In the genomic region with DNA sequence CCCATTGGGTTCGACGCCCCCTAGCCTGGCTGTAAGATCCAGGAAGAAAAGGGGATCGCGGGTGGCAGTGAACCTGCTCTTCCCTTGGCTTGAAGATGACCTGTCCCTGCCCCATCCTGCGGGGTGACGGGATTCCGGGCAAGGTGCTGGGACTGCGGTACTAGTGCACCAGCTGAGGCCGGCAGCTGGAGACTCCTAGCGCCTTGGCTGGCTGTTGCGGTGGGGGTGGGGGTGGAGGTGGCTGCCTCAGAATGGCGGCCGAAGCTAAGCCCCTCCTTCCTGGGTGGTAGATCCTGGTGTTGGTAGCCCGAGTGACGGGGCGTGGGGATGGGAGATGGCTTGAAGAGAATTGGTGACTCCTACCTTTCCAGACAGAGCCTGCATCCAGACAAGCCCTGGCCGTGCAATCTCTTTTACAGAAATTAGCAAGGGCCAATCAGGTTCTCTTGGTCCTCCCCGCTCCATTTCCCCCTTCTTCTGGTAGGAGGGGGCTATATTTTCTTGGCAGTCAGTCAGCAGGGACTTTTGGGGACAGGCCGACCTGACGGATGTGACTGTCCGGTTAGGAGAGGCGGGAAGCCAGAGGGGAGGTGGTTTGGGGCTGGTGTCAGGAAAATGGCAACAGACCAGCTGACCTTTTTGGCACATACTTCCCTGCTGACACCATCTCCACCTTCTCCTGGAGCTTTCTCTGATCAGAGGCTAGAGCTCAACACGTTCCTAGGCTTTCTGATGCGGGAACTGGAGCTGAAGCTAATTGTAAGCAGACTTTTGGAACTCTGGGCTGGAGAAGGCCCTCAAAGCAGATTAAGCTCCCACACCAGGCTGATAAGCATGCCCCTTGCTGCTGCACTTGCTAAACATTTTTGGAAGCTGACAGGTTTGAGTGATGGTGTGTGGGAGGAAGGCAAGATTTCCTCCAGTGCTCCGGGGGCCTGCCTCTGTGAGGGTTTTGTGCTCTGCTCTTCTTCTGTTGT, we compare ENCODE assay signal across 8 cellular contexts. TPM values are rescaled to one million over a fixed set of nuclear protein-coding genes. Genes with fewer than 3 reads are reported as not detected.
DNase-seq lines count a peak whose midpoint lies in the region; TF ChIP-seq lines count a peak whose summit lies in the region.

No MANE protein-coding gene starts in this region.

- H3K9me3 Mint-ChIP-seq in endodermal cell: no peaks in the 10 kb centered on the region

- no peaks in the 10 kb centered on the region for H3K36me3 ChIP-seq in endodermal cell (ENCODE audit: control insufficient read depth, insufficient read depth, low read length)

- in situ Hi-C loops in G401 (cut with HindIII; ENCODE audit: low sequenced_read_pairs): no loop called here

- POLR2A ChIA-PET in RWPE1 (lab: Yijun Ruan, JAX; ENCODE audit: low non-redundant PET): no interaction called here

- H3K27me3 Mint-ChIP-seq in endodermal cell (ENCODE audit: insufficient read depth): peaks cover 62% of the 10 kb centered on the region

- peaks cover 68% of the 10 kb centered on the region for H3K27me3 ChIP-seq in endodermal cell (ENCODE audit: control insufficient read depth, insufficient read depth, low read length, poor library complexity, severe bottlenecking)

- H3K36me3 Mint-ChIP-seq in endodermal cell (ENCODE audit: low read depth): no peaks in the 10 kb centered on the region

- CTCF ChIA-PET in RWPE1 (lab: Yijun Ruan, JAX): interaction anchor here (0.6 to 1.1 kb wide), 2 partner anchors 29 to 157 kb away, joined by 3 to 5 read pairs; no protein-coding TSS in a partner anchor

- H3K4me1 Mint-ChIP-seq in endodermal cell: peaks cover 25% of the 10 kb centered on the region

- peak overlapping the region; percentile 23 for H3K4me3 ChIP-seq in endodermal cell (ENCODE audit: low read length)

- H3K9ac ChIP-seq in endodermal cell (ENCODE audit: extremely low read depth, low read length, poor library complexity, severe bottlenecking): no peak overlapping the region

- DNase-seq in G401 (ENCODE audit: low spot score): peak; percentile 82
- no peak for DNase-seq in RWPE1 (ENCODE audit: low spot score)
- DNase-seq in endodermal cell: peak; percentile 78
- peak; percentile 66 for DNase-seq in myocyte (ENCODE audit: low read depth)
- DNase-seq in medulla oblongata (ENCODE audit: extremely low spot score): no peak
- no peak for DNase-seq in NK-92 (lab: John Stamatoyannopoulos, UW; ENCODE audit: unreplicated experiment)
- DNase-seq in effector CD4-positive, alpha-beta T cell: no peak
- DNase-seq in NCI-H510A treated with DMSO at 0.1 percent for 48 hours (lab: John Stamatoyannopoulos, UW): no peak

- WGBS in endodermal cell (ENCODE audit: insufficient coverage in 1 of 2, insufficient read length in 1 of 2), 2 experiments: 33 to 39% methylated on average over 7 to 25 of the region's 25 CpGs

- TF ChIP-seq CTCF in RWPE1 (conservative IDR thresholded peaks at IDR 0.05; ENCODE audit: low read depth): no peak
- no peak for TF ChIP-seq CTCF in endodermal cell (conservative IDR thresholded peaks at IDR 0.05)

- H3K27ac ChIP-seq in RWPE1 (peak overlapping the region; percentile 98), endodermal cell (ENCODE audit: low read depth, low read length) (no peak overlapping the region)

- H3K9me3 ChIP-seq in endodermal cell (ENCODE audit: control insufficient read depth, low read length): no peaks in the 10 kb centered on the region

- H3K4me1 ChIP-seq in endodermal cell (ENCODE audit: control insufficient read depth, insufficient read depth, low read length): peaks cover 4% of the 10 kb centered on the region

- peak overlapping the region; percentile 71 for H3K4me3 Mint-ChIP-seq in endodermal cell

- H3K27ac Mint-ChIP-seq in endodermal cell: no peak overlapping the region

RNA-seq across cellular contexts. Expression of a gene that starts 2.0 kb away (rescaled TPM):
- total RNA-seq in G401 (2014; rRNA removed; shearing (Covaris generic)): 2.5 and 4.2 TPM in 2 replicates
- total RNA-seq in endodermal cell: 10 to 100 TPM; 37.1 to 42.4 TPM
- 17.1 TPM for polyA plus RNA-seq in endodermal cell (2013, experiment 1 of 2)
- 15.8 TPM for polyA plus RNA-seq in endodermal cell (2013, experiment 2 of 2)
- total RNA-seq in myocyte: 9.1 and 16.3 TPM in 2 replicates
- 6.5 TPM for polyA plus RNA-seq in myocyte (2012)

Comparison
In these comparisons a context has a peak if more than half of its experiments do, and no peak if none do; other contexts are left out.
1. DNase-seq: peak in G401 (single experiment), endodermal cell (single experiment) and myocyte (single experiment); none in RWPE1 (single experiment), medulla oblongata (single experiment), NK-92 (single experiment), effector CD4-positive, alpha-beta T cell (single experiment) and NCI-H510A treated with DMSO at 0.1 percent for 48 hours (single experiment).